ENCODE assay signal across 1 cellular context in genomic region chrX:49171752-49172279, GRCh38.
TF ChIP-seq lines count a peak whose summit lies in the region.

Gene PLP2, plus strand, starts transcription at chrX:49171898. Its CDS starts 103 bp downstream, at chrX:49172001.

TF ChIP-seq in SK-N-SH, 30 proteins besides CTCF, POLR2A, EP300 and RAD21 (continued from another document):
- TF ChIP-seq REST (IDR thresholded peaks at IDR 0.05; ENCODE audit: low read depth, low read length) (no peak), RCOR1 (IDR thresholded peaks at IDR 0.05; ENCODE audit: low read length) (no peak), MAX (IDR thresholded peaks at IDR 0.05; ENCODE audit: low read depth) (peak; percentile 50), ELF1 (IDR thresholded peaks at IDR 0.05) (no peak), USF2 (IDR thresholded peaks at IDR 0.05; ENCODE audit: borderline replicate concordance, low read depth, low read length) (no peak), NRF1 (IDR thresholded peaks at IDR 0.05; ENCODE audit: low read depth, low read length) (no peak)
